ENCODE assay signal across 8 cellular contexts in genomic region chr14:45526715-45527549, GRCh38.
DNase-seq lines count a peak whose midpoint lies in the region; ATAC-seq and TF ChIP-seq lines count a peak whose summit lies in the region.

No MANE protein-coding gene starts in this region.

- CTCF ChIA-PET in HEK293T (lab: Yijun Ruan, JAX) = interaction anchor here (1.2 kb wide), 1 partner anchor 100 kb away, joined by 7 read pairs; no protein-coding TSS in a partner anchor

- no peak overlapping the region for H3K4me3 ChIP-seq in SK-N-MC

- peak; percentile 29 for DNase-seq in GM03348 (ENCODE audit: low spot score)
- peak; percentile 63 for DNase-seq in HEK293T (ENCODE audit: extremely low spot score)
- DNase-seq in NCI-H1048 (lab: John Stamatoyannopoulos, UW) = peak; percentile 7
- peak; percentile 18 for DNase-seq in SK-N-MC (ENCODE audit: low read depth, low spot score)
- peak; percentile 44 for DNase-seq in iPS DF 4.7 (ENCODE audit: extremely low read depth, low spot score)
- no peak for DNase-seq in GOT3 (lab: John Stamatoyannopoulos, UW)
- DNase-seq in stimulated activated CD4-positive, alpha-beta T cell treated with anti-CD3 and anti-CD28 coated beads, Interleukin-2, amount 100 ng/mL, for 48 hours = no peak

- H3K9me3 ChIP-seq in SK-N-MC (ENCODE audit: low read depth, low read length) = no peaks in the 10 kb centered on the region

- no peaks in the 10 kb centered on the region for H3K36me3 ChIP-seq in SK-N-MC (ENCODE audit: insufficient read depth, low read length)

- no peak overlapping the region for H3K9ac ChIP-seq in SK-N-MC (ENCODE audit: insufficient read length)

- POLR2A ChIA-PET in HEK293T (lab: Yijun Ruan, JAX) = no interaction called here

- no peak for ATAC-seq in HG02938 (IDR thresholded peaks at IDR 0.05; ENCODE audit: unreplicated experiment)

- no peak overlapping the region for H3K27ac ChIP-seq in SK-N-MC

TF ChIP-seq in HEK293T, 16 proteins besides CTCF, POLR2A, EP300 and RAD21:
- no peak for TF ChIP-seq LEF1 (IDR thresholded peaks at IDR 0.05; ENCODE audit: borderline replicate concordance)
- no peak for TF ChIP-seq FOXK2 (IDR thresholded peaks at IDR 0.05)
- TF ChIP-seq L3MBTL2 (conservative IDR thresholded peaks at IDR 0.05) = 0 out of 2 replicates have a peak, but pooled peaks have one; percentile 36
- no peak for TF ChIP-seq HDGF (IDR thresholded peaks at IDR 0.05; ENCODE audit: borderline replicate concordance)

Comparison
In these comparisons a context has a peak if more than half of its experiments do, and no peak if none do; other contexts are left out.
1. DNase-seq: peak in GM03348 (single experiment), HEK293T (single experiment), NCI-H1048 (single experiment), SK-N-MC (single experiment) and iPS DF 4.7 (single experiment); none in GOT3 (single experiment) and stimulated activated CD4-positive, alpha-beta T cell treated with anti-CD3 and anti-CD28 coated beads, Interleukin-2, amount 100 ng/mL, for 48 hours (0 of 2).